ENCODE assay signal across 18 cellular contexts in genomic region chr3:103126111-103126510, GRCh38.
A peak's percentile ranks its signal among the peaks of the same experiment; 100 is the strongest.
DNase-seq lines count a peak whose midpoint lies in the region; ATAC-seq and TF ChIP-seq lines count a peak whose summit lies in the region.
"Had no signal": no experiment of that assay in that cellular context is flagged by ENCODE, and none has a peak within 500 bp of the region (broad histone marks: within the 10 kb centered on the region; RNA-seq: fewer than 3 reads in every experiment).

No MANE protein-coding gene starts in this region.

- H3K9me3 Mint-ChIP-seq in T-cell = peaks cover 0 to 3% (median 0%) of the 10 kb centered on the region in 3 donors
- H3K9me3 Mint-ChIP-seq in effector memory CD8-positive, alpha-beta T cell = peaks cover 0 to 1% of the 10 kb centered on the region in 2 donors

- no peak overlapping the region for H3K27ac Mint-ChIP-seq in T-cell
- no peak overlapping the region for H3K27ac Mint-ChIP-seq in effector memory CD8-positive, alpha-beta T cell
- H3K27ac Mint-ChIP-seq: activated CD8-positive, alpha-beta memory T cell treated with anti-CD3 and anti-CD28 coated beads, Interleukin-2, amount 10 ng/mL, durations not matched to agents 7 days and 5 days; activated naive CD4-positive, alpha-beta T cell treated with anti-CD3 and anti-CD28 coated beads, Interleukin-2, amount 50 U/mL, for 24 hours had no signal

- H3K9me3 ChIP-seq in smooth muscle cell (replicated peaks; ENCODE audit: low read depth) = no peaks in the 10 kb centered on the region
- H3K9me3 ChIP-seq: gastrocnemius medialis, spleen, stomach had no signal

- POLR2A ChIA-PET in T-cell (lab: Charles Lee) = no interaction called here

- H3K4me3 ChIP-seq in smooth muscle cell = no peak overlapping the region
- H3K4me3 ChIP-seq: gastrocnemius medialis, spleen, stomach had no signal

- H3K4me1 Mint-ChIP-seq in T-cell = no peaks in the 10 kb centered on the region
- H3K4me1 Mint-ChIP-seq in effector memory CD8-positive, alpha-beta T cell (ENCODE audit: low read depth in 2 of 2) = no peaks in the 10 kb centered on the region
- H3K4me1 Mint-ChIP-seq: activated CD8-positive, alpha-beta memory T cell treated with anti-CD3 and anti-CD28 coated beads, Interleukin-2, amount 10 ng/mL, durations not matched to agents 7 days and 5 days; activated naive CD4-positive, alpha-beta T cell treated with anti-CD3 and anti-CD28 coated beads, Interleukin-2, amount 50 U/mL, for 24 hours had no signal

- H3K9ac ChIP-seq in smooth muscle cell (ENCODE audit: low read depth) = no peak overlapping the region

- H2AFZ ChIP-seq in smooth muscle cell (ENCODE audit: low read depth) = peak overlapping the region; percentile 14

- H3K27me3 Mint-ChIP-seq in T-cell = no peaks in the 10 kb centered on the region
- no peaks in the 10 kb centered on the region for H3K27me3 Mint-ChIP-seq in effector memory CD8-positive, alpha-beta T cell
- H3K27me3 Mint-ChIP-seq: activated CD8-positive, alpha-beta memory T cell treated with anti-CD3 and anti-CD28 coated beads, Interleukin-2, amount 10 ng/mL, durations not matched to agents 7 days and 5 days; activated naive CD4-positive, alpha-beta T cell treated with anti-CD3 and anti-CD28 coated beads, Interleukin-2, amount 50 U/mL, for 24 hours had no signal

- H3K27me3 ChIP-seq in smooth muscle cell (ENCODE audit: low read depth) = no peaks in the 10 kb centered on the region
- H3K27me3 ChIP-seq: gastrocnemius medialis, spleen, stomach had no signal

- H3K27ac ChIP-seq in smooth muscle cell (ENCODE audit: low read depth) = no peak overlapping the region
- H3K27ac ChIP-seq: gastrocnemius medialis, spleen, stomach, WERI-Rb-1 had no signal

- no peaks in the 10 kb centered on the region for H3F3A ChIP-seq in smooth muscle cell (ENCODE audit: low read depth)

- 86% methylated on average over 1 of the region's 1 CpG for WGBS in smooth muscle cell (ENCODE audit: low lambda C conversion rate)

- H3K36me3 ChIP-seq in smooth muscle cell (ENCODE audit: low read depth) = no peaks in the 10 kb centered on the region
- H3K36me3 ChIP-seq: gastrocnemius medialis, spleen, stomach, WERI-Rb-1 had no signal

- H4K20me1 ChIP-seq in smooth muscle cell (ENCODE audit: low read depth) = no peaks in the 10 kb centered on the region

- H3K4me3 Mint-ChIP-seq in T-cell = no peak overlapping the region
- no peak overlapping the region for H3K4me3 Mint-ChIP-seq in effector memory CD8-positive, alpha-beta T cell
- H3K4me3 Mint-ChIP-seq: activated CD8-positive, alpha-beta memory T cell treated with anti-CD3 and anti-CD28 coated beads, Interleukin-2, amount 10 ng/mL, durations not matched to agents 7 days and 5 days; activated naive CD4-positive, alpha-beta T cell treated with anti-CD3 and anti-CD28 coated beads, Interleukin-2, amount 50 U/mL, for 24 hours had no signal

- H3K4me1 ChIP-seq in smooth muscle cell (ENCODE audit: low read depth) = no peaks in the 10 kb centered on the region
- H3K4me1 ChIP-seq: gastrocnemius medialis, spleen, stomach had no signal

- peak; percentile 41 for ATAC-seq in HG02759 (IDR thresholded peaks at IDR 0.05; ENCODE audit: unreplicated experiment)
- no peak for ATAC-seq in T-cell (replicated peaks in 1 of 4)
- ATAC-seq in effector memory CD8-positive, alpha-beta T cell (replicated peaks) = no peak
- no peak for ATAC-seq in HG02870 (IDR thresholded peaks at IDR 0.05; ENCODE audit: unreplicated experiment)
- ATAC-seq: activated CD8-positive, alpha-beta memory T cell treated with anti-CD3 and anti-CD28 coated beads, Interleukin-2, amount 10 ng/mL, durations not matched to agents 7 days and 5 days; gastrocnemius medialis; SK-N-SH treated with all-trans-retinoic acid at 6 μM for 48 hours had no signal

- no peaks in the 10 kb centered on the region for H3K36me3 Mint-ChIP-seq in T-cell
- no peaks in the 10 kb centered on the region for H3K36me3 Mint-ChIP-seq in effector memory CD8-positive, alpha-beta T cell (ENCODE audit: insufficient read depth)
- H3K36me3 Mint-ChIP-seq: activated CD8-positive, alpha-beta memory T cell treated with anti-CD3 and anti-CD28 coated beads, Interleukin-2, amount 10 ng/mL, durations not matched to agents 7 days and 5 days; activated naive CD4-positive, alpha-beta T cell treated with anti-CD3 and anti-CD28 coated beads, Interleukin-2, amount 50 U/mL, for 24 hours had no signal

- DNase-seq in NCI-H446 (lab: John Stamatoyannopoulos, UW) (peak; percentile 27 to 34), NCI-H446 treated with DMSO at 0.1 percent for 48 hours (lab: John Stamatoyannopoulos, UW) (no peak), OCI-M1 (lab: John Stamatoyannopoulos, UW) (peak; percentile 13), smooth muscle cell (lab: John Stamatoyannopoulos, UW; ENCODE audit: unreplicated experiment) (no peak), T-cell (no peak)
- DNase-seq in effector memory CD8-positive, alpha-beta T cell = no peak
- DNase-seq: 8988T; activated CD8-positive, alpha-beta memory T cell treated with anti-CD3 and anti-CD28 coated beads, Interleukin-2, amount 10 ng/mL, durations not matched to agents 7 days and 5 days; gastrocnemius medialis; IMR-90; NCI-H226; spleen; stomach; WERI-Rb-1 had no signal

- TF ChIP-seq CTCF in smooth muscle cell (IDR thresholded peaks at IDR 0.05; ENCODE audit: borderline replicate concordance, insufficient read depth, poor library complexity, severe bottlenecking) = no peak

- CTCF ChIA-PET in T-cell (lab: Charles Lee) = interaction anchor here in 1 of 2 donors (0.7 kb wide), 1 partner anchor 1582 kb away, joined by 5 read pairs; no protein-coding TSS in a partner anchor

- H3K79me2 ChIP-seq in smooth muscle cell (ENCODE audit: low read depth) = no peaks in the 10 kb centered on the region

- H3K4me2 ChIP-seq in smooth muscle cell = no peak overlapping the region

Comparison
In these comparisons a context has a peak if more than half of its experiments do, and no peak if none do; other contexts are left out.
1. DNase-seq: peak in NCI-H446 (2 of 2) and OCI-M1 (single experiment); none in NCI-H446 treated with DMSO at 0.1 percent for 48 hours (single experiment), smooth muscle cell (single experiment), T-cell (0 of 34) and effector memory CD8-positive, alpha-beta T cell (0 of 3).